8 cellular contexts compared by ENCODE assay signal in genomic region chr21:33491373-33492102, GRCh38. TPM values are rescaled to one million over a fixed set of nuclear protein-coding genes. Genes with fewer than 3 reads are reported as not detected.
A peak's percentile ranks its signal among the peaks of the same experiment; 100 is the strongest.
DNase-seq lines count a peak whose midpoint lies in the region; ATAC-seq and TF ChIP-seq lines count a peak whose summit lies in the region.

Gene DNAJC28, minus strand, starts transcription at chr21:33491716. Its CDS starts 2,323 bp downstream, at chr21:33489393.

- DNase-seq in AML-193 (lab: John Stamatoyannopoulos, UW) (peak; percentile 66 to 75), NCI-H460 (ENCODE audit: extremely low read depth, low read depth) (peak; percentile 73), choroid plexus epithelial cell (ENCODE audit: low read depth) (peak; percentile 95), kidney glomerular epithelial cell (lab: John Stamatoyannopoulos, UW) (peak; percentile 89)
- peak; percentile 91 to 92 for DNase-seq in activated CD4-positive, alpha-beta T cell treated with anti-CD3 and anti-CD28 coated beads for 24 hours (ENCODE audit: low read depth in 2 of 2)
- DNase-seq in stimulated activated CD4-positive, alpha-beta T cell treated with anti-CD3 and anti-CD28 coated beads, Interleukin-1b, Interleukin-23, amount 100 ng/mL, for 1 hour (ENCODE audit: low read depth in 2 of 2) = peak; percentile 87 to 92

- peak within 1 kb of the TSS; percentile 94 for H3K4me3 ChIP-seq in choroid plexus epithelial cell (ENCODE audit: low read depth, low read length)

- no peak for TF ChIP-seq CTCF in choroid plexus epithelial cell (conservative IDR thresholded peaks at IDR 0.05; ENCODE audit: low read depth, low read length)

- ATAC-seq in GM19043 (IDR thresholded peaks at IDR 0.05; ENCODE audit: low read depth, unreplicated experiment) (peak; percentile 98), HG03354 (IDR thresholded peaks at IDR 0.05; ENCODE audit: poor library complexity, severe bottlenecking, unreplicated experiment) (peak; percentile 99)

RNA-seq across cellular contexts. Expression of gene DNAJC28, which starts in this region (rescaled TPM):
- 0.61 and 0.74 TPM in 2 replicates for total RNA-seq in NCI-H460 (2014; rRNA removed; shearing (Covaris generic))
- polyA plus RNA-seq in NCI-H460 (2014; cell fraction: nucleus; rRNA removed) = 0.26 TPM in 1 of 2 replicates, not detected in the other

Comparison
In these comparisons a context has a peak if more than half of its experiments do, and no peak if none do; other contexts are left out.
1. Peak in every context shown above with its lines: DNase-seq, ATAC-seq and H3K4me3 ChIP-seq.
2. Peak in DNase-seq in NCI-H460; RNA of the gene not detected or under 1 TPM.